Comparison of ENCODE assay signal across 9 cellular contexts in genomic region chr22:43060213-43060612, GRCh38. TPM values are rescaled to one million over a fixed set of nuclear protein-coding genes. Genes with fewer than 3 reads are reported as not detected.
DNase-seq lines count a peak whose midpoint lies in the region; ATAC-seq, FAIRE-seq and TF ChIP-seq lines count a peak whose summit lies in the region.
"Had no signal": no experiment of that assay in that cellular context is flagged by ENCODE, and none has a peak within 500 bp of the region (broad histone marks: within the 10 kb centered on the region; RNA-seq: fewer than 3 reads in every experiment).

No MANE protein-coding gene starts in this region.

- TF ChIP-seq RAD21 in SK-N-SH (IDR thresholded peaks at IDR 0.05; ENCODE audit: low read length), result peak; percentile 39

- no peaks in the 10 kb centered on the region for H3K4me1 Mint-ChIP-seq in astrocyte (ENCODE audit: low read depth, unreplicated experiment)
- H3K4me1 Mint-ChIP-seq: activated naive CD4-positive, alpha-beta T cell treated with anti-CD3 and anti-CD28 coated beads, Interleukin-2, amount 50 U/mL, for 24 hours had no signal

- DNase-seq in SK-N-SH (peak; percentile 60), astrocyte (ENCODE audit: low read depth) (no peak), lower lobe of right lung (peak; percentile 52), upper lobe of left lung (peak; percentile 26 to 88)

- H3K4me2 ChIP-seq in SK-N-SH (no peak overlapping the region), OCI-LY3 (ENCODE audit: low read length) (no peak overlapping the region), astrocyte (ENCODE audit: low read length) (no peak overlapping the region)

- no peaks in the 10 kb centered on the region for H3K27me3 ChIP-seq in SK-N-SH (ENCODE audit: insufficient read depth)
- H3K27me3 ChIP-seq in OCI-LY3 (ENCODE audit: low read depth, low read length), result no peaks in the 10 kb centered on the region
- H3K27me3 ChIP-seq in astrocyte (ENCODE audit: insufficient read depth, low read length), result no peaks in the 10 kb centered on the region
- H3K27me3 ChIP-seq in lower lobe of right lung (ENCODE audit: low read depth), result no peaks in the 10 kb centered on the region
- no peaks in the 10 kb centered on the region for H3K27me3 ChIP-seq in upper lobe of left lung

- TF ChIP-seq CTCF in SK-N-SH (IDR thresholded peaks at IDR 0.05), result peak; percentile 52
- TF ChIP-seq CTCF in OCI-LY3 (IDR thresholded peaks at IDR 0.05; ENCODE audit: low read depth, low read length), result peak; percentile 75
- peak; percentile 60 for TF ChIP-seq CTCF in astrocyte (IDR thresholded peaks at IDR 0.05; ENCODE audit: insufficient read depth, low read depth, low read length)
- TF ChIP-seq CTCF in lower lobe of right lung (IDR thresholded peaks at IDR 0.05), result peak; percentile 58
- peak; percentile 40 to 60 (median 56) for TF ChIP-seq CTCF in upper lobe of left lung (IDR thresholded peaks at IDR 0.05)

- H3K27ac ChIP-seq in SK-N-SH (ENCODE audit: low read depth in 2 of 2, low read length in 1 of 2) (no peak overlapping the region), OCI-LY3 (ENCODE audit: low read length) (no peak overlapping the region), astrocyte (ENCODE audit: low read depth, low read length) (no peak overlapping the region), lower lobe of right lung (no peak overlapping the region), upper lobe of left lung (no peak overlapping the region)

- no peaks in the 10 kb centered on the region for H3K9me3 Mint-ChIP-seq in astrocyte (ENCODE audit: unreplicated experiment)
- H3K9me3 Mint-ChIP-seq: activated naive CD4-positive, alpha-beta T cell treated with anti-CD3 and anti-CD28 coated beads, Interleukin-2, amount 50 U/mL, for 24 hours had no signal

- no peak for TF ChIP-seq POLR2A in upper lobe of left lung (IDR thresholded peaks at IDR 0.05)

- no peaks in the 10 kb centered on the region for H4K20me1 ChIP-seq in SK-N-SH (ENCODE audit: insufficient read depth)
- no peaks in the 10 kb centered on the region for H4K20me1 ChIP-seq in OCI-LY3 (ENCODE audit: insufficient read depth, low read length)
- no peaks in the 10 kb centered on the region for H4K20me1 ChIP-seq in astrocyte (ENCODE audit: insufficient read depth, low read length)

- no peaks in the 10 kb centered on the region for H3K4me1 ChIP-seq in SK-N-SH (ENCODE audit: control insufficient read depth in 1 of 2, insufficient read depth in 2 of 2, low read depth in 1 of 2, low read length in 1 of 2)
- H3K4me1 ChIP-seq in OCI-LY3 (ENCODE audit: low read length), result no peaks in the 10 kb centered on the region
- H3K4me1 ChIP-seq in astrocyte (ENCODE audit: insufficient read depth, low read length), result no peaks in the 10 kb centered on the region
- no peaks in the 10 kb centered on the region for H3K4me1 ChIP-seq in lower lobe of right lung
- no peaks in the 10 kb centered on the region for H3K4me1 ChIP-seq in upper lobe of left lung

- H3K27me3 Mint-ChIP-seq in astrocyte (ENCODE audit: low read depth, unreplicated experiment), result no peaks in the 10 kb centered on the region
- H3K27me3 Mint-ChIP-seq: activated naive CD4-positive, alpha-beta T cell treated with anti-CD3 and anti-CD28 coated beads, Interleukin-2, amount 50 U/mL, for 24 hours had no signal

- no peak overlapping the region for H2AFZ ChIP-seq in SK-N-SH (ENCODE audit: low read depth)
- H2AFZ ChIP-seq in OCI-LY3 (ENCODE audit: low read depth, low read length), result no peak overlapping the region
- no peak overlapping the region for H2AFZ ChIP-seq in astrocyte (ENCODE audit: low read depth, low read length)

- ATAC-seq in SK-N-SH treated with all-trans-retinoic acid at 6 μM for 48 hours, result no peak
- peak; percentile 44 to 74 for ATAC-seq in lower lobe of right lung
- ATAC-seq in upper lobe of left lung (ENCODE audit: low FRiP score in 2 of 2), result peak in 1 of 2 donors; percentile 53
- no peak for ATAC-seq in GM21381 (IDR thresholded peaks at IDR 0.05; ENCODE audit: unreplicated experiment)
- no peak for ATAC-seq in HG02798 (IDR thresholded peaks at IDR 0.05; ENCODE audit: poor library complexity, unreplicated experiment)

- H3K36me3 Mint-ChIP-seq in astrocyte (ENCODE audit: low read depth, unreplicated experiment), result peaks cover 26% of the 10 kb centered on the region

- no peaks in the 10 kb centered on the region for H3K9me2 ChIP-seq in SK-N-SH

- H3K36me3 ChIP-seq in SK-N-SH (replicated peaks in 1 of 2; ENCODE audit: control insufficient read depth in 1 of 2, insufficient read depth in 2 of 2, low read length in 1 of 2) (no peaks in the 10 kb centered on the region), OCI-LY3 (replicated peaks; ENCODE audit: low read depth, low read length) (no peaks in the 10 kb centered on the region), astrocyte (ENCODE audit: insufficient read depth, low read length) (no peaks in the 10 kb centered on the region), lower lobe of right lung (peaks cover 40% of the 10 kb centered on the region), upper lobe of left lung (peaks cover 0 to 39% (median 15%) of the 10 kb centered on the region in 4 donors)

- H3K4me3 Mint-ChIP-seq in astrocyte (ENCODE audit: unreplicated experiment), result no peak overlapping the region
- H3K4me3 Mint-ChIP-seq: activated naive CD4-positive, alpha-beta T cell treated with anti-CD3 and anti-CD28 coated beads, Interleukin-2, amount 50 U/mL, for 24 hours had no signal

- no peak for FAIRE-seq in astrocyte (lab: Jason Lieb, UNC)

- H3K4me3 ChIP-seq in SK-N-SH (ENCODE audit: low read depth in 2 of 2, low read length in 1 of 2) (peak overlapping the region in 1 of 2 experiments; percentile 47; a peak in 1 of 4 replicates), OCI-LY3 (ENCODE audit: low read length) (no peak overlapping the region), astrocyte (ENCODE audit: insufficient read depth, low read depth, low read length) (no peak overlapping the region), lower lobe of right lung (no peak overlapping the region), upper lobe of left lung (no peak overlapping the region)

- intact Hi-C loops in lower lobe of right lung (cut with DNase I), result no loop called here

- H3F3A ChIP-seq in SK-N-SH (replicated peaks; ENCODE audit: insufficient read depth), result no peaks in the 10 kb centered on the region

- WGBS in SK-N-SH (ENCODE audit: low lambda C conversion rate), result 81% methylated on average over 2 of the region's 6 CpGs
- 63% methylated on average over 6 of the region's 6 CpGs for WGBS in upper lobe of left lung, 2 donors

- POLR2A ChIA-PET in SK-N-SH (lab: Yijun Ruan, JAX), result no interaction called here

- CTCF ChIA-PET in SK-N-SH (lab: Yijun Ruan, JAX), result interaction anchor here (0.8 to 1.6 kb wide), 4 partner anchors 12 to 160 kb away, joined by 3 to 5 read pairs (median 4); no protein-coding TSS in a partner anchor

- no peak overlapping the region for H3K9ac ChIP-seq in SK-N-SH
- no peak overlapping the region for H3K9ac ChIP-seq in OCI-LY3 (ENCODE audit: low read length)
- H3K9ac ChIP-seq in astrocyte (ENCODE audit: low read length), result no peak overlapping the region

- TF ChIP-seq EP300 in SK-N-SH (IDR thresholded peaks at IDR 0.05; ENCODE audit: borderline replicate concordance in 1 of 2, low read depth in 1 of 2, low read length in 1 of 2) (no peak), upper lobe of left lung (IDR thresholded peaks at IDR 0.05) (no peak)

- H3K9me3 ChIP-seq in SK-N-SH (no peaks in the 10 kb centered on the region), OCI-LY3 (ENCODE audit: insufficient read depth, low read length) (no peaks in the 10 kb centered on the region), astrocyte (ENCODE audit: insufficient read depth, low read depth, low read length) (no peaks in the 10 kb centered on the region), lower lobe of right lung (no peaks in the 10 kb centered on the region), upper lobe of left lung (no peaks in the 10 kb centered on the region)

- H3K79me2 ChIP-seq in SK-N-SH (ENCODE audit: insufficient read depth) (no peaks in the 10 kb centered on the region), OCI-LY3 (ENCODE audit: low read length) (no peaks in the 10 kb centered on the region), astrocyte (ENCODE audit: insufficient read depth, low read length) (no peaks in the 10 kb centered on the region)

- no peak overlapping the region for H3K27ac Mint-ChIP-seq in astrocyte (ENCODE audit: unreplicated experiment)
- H3K27ac Mint-ChIP-seq: activated naive CD4-positive, alpha-beta T cell treated with anti-CD3 and anti-CD28 coated beads, Interleukin-2, amount 50 U/mL, for 24 hours had no signal

TF ChIP-seq in SK-N-SH, 30 proteins besides CTCF, POLR2A, EP300 and RAD21 (continues in another document):
- TF ChIP-seq CHD2 (IDR thresholded peaks at IDR 0.05; ENCODE audit: low read length, partially characterized antibody) (no peak), RXRA (IDR thresholded peaks at IDR 0.05; ENCODE audit: borderline replicate concordance, low read depth) (no peak), EZH2phosphoT487 (IDR thresholded peaks at IDR 0.05; ENCODE audit: borderline replicate concordance, low read depth) (no peak)

TF ChIP-seq in SK-N-SH treated with all-trans-retinoic acid at 6 μM for 48 hours, 23 proteins besides CTCF, POLR2A, EP300 and RAD21 (continues in another document):
- no peak for TF ChIP-seq BACH2 (CRISPR knock-in tag; IDR thresholded peaks at IDR 0.05; ENCODE audit: borderline replicate concordance)
- no peak for TF ChIP-seq ISL1 (CRISPR knock-in tag; IDR thresholded peaks at IDR 0.05)
- no peak for TF ChIP-seq ZFP3 (CRISPR knock-in tag; IDR thresholded peaks at IDR 0.05)
- no peak for TF ChIP-seq GLIS3 (CRISPR knock-in tag; IDR thresholded peaks at IDR 0.05)
- no peak for TF ChIP-seq TCF4 (CRISPR knock-in tag; IDR thresholded peaks at IDR 0.05; ENCODE audit: borderline replicate concordance)
- no peak for TF ChIP-seq RARB (CRISPR knock-in tag; IDR thresholded peaks at IDR 0.05)
- TF ChIP-seq TOX (CRISPR knock-in tag; IDR thresholded peaks at IDR 0.05; ENCODE audit: borderline replicate concordance), result no peak
- no peak for TF ChIP-seq ZC3H10 (CRISPR knock-in tag; IDR thresholded peaks at IDR 0.05)
- TF ChIP-seq ZNF70 (CRISPR knock-in tag; IDR thresholded peaks at IDR 0.05), result no peak

RNA-seq across cellular contexts. Expression of gene TTLL1, which starts 29.0 kb away (rescaled TPM):
- 14.0 and 14.3 TPM in 2 replicates for polyA plus RNA-seq in SK-N-SH (2012; rRNA removed)
- 11.5 and 13.8 TPM in 2 replicates for polyA plus RNA-seq in SK-N-SH (2012; cell fraction: cytosol; rRNA removed)
- polyA plus RNA-seq in SK-N-SH (2012; cell fraction: nucleus; rRNA removed), result 7.2 and 8.4 TPM in 2 replicates
- total RNA-seq in astrocyte (10.7 and 13.7 TPM in 2 replicates), lower lobe of right lung (5.4 TPM), upper lobe of left lung (1 to 10 TPM; 1.0 to 5.7 (median 4.8) TPM)

RNA-seq across cellular contexts. Expression of gene PACSIN2, which starts 45.3 kb away (rescaled TPM):
- polyA plus RNA-seq in SK-N-SH (2012; rRNA removed), result 60.5 and 63.1 TPM in 2 replicates
- polyA plus RNA-seq in SK-N-SH (2012; cell fraction: cytosol; rRNA removed), result 42.5 and 51.5 TPM in 2 replicates
- polyA plus RNA-seq in SK-N-SH (2012; cell fraction: nucleus; rRNA removed), result 53.0 and 54.4 TPM in 2 replicates
- total RNA-seq in astrocyte (84.1 and 87.8 TPM in 2 replicates), lower lobe of right lung (104 TPM), upper lobe of left lung (100 to 1,000 TPM; 120 to 186 (median 151) TPM)

RNA-seq across cellular contexts. Expression of gene BIK, which starts 50.3 kb away (rescaled TPM):
- polyA plus RNA-seq in SK-N-SH (2012; rRNA removed), result 0.24 and 0.66 TPM in 2 replicates
- polyA plus RNA-seq in SK-N-SH (2012; cell fraction: cytosol; rRNA removed), result 0.18 and 0.22 TPM in 2 replicates
- polyA plus RNA-seq in SK-N-SH (2012; cell fraction: nucleus; rRNA removed), result 0.37 and 0.48 TPM in 2 replicates
- total RNA-seq in astrocyte, result 0.31 and 0.32 TPM in 2 replicates
- 1.6 TPM for total RNA-seq in lower lobe of right lung
- total RNA-seq in upper lobe of left lung, result 1 to 10 TPM in 4 of 6 donors, not detected in 2; 2.3 to 6.2 (median 2.7) TPM

Comparison
In these comparisons a context has a peak if more than half of its experiments do, and no peak if none do; other contexts are left out.
1. ATAC-seq: peak in lower lobe of right lung (2 of 2); none in SK-N-SH treated with all-trans-retinoic acid at 6 μM for 48 hours (single experiment), GM21381 (single experiment) and HG02798 (single experiment).
2. Peak in every context shown above with its lines, with median percentiles within 50 percentile points of each other: CTCF ChIP-seq.